Comparison of ENCODE assay signal across 19 cellular contexts in the genomic region with DNA sequence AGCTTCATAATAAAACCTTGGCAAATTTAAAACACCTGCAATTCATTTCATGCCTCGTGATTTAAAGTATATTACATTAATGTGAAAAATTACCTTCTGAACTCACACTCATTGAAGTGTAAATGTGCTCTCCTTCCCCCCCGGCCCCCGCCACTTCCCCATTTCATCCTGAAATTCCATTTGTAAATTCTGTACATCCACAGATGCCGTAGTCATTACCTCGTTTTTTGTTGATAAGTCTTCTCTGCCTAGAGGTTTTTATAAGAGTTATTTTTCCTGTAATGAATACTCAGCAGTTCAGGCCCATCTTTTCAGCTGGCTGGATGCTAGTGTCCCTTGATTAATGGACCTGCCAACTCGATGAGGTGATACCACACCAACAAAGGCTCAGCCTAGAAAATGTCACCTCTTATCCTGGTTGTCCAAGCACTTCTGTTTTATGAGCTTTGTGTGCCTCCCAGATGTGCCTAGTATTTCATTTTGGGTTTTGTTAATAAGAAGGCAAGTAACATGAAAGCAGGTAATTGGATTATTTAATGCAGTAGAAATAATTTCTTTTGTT.
DNase-seq lines count a peak whose midpoint lies in the region; ATAC-seq and TF ChIP-seq lines count a peak whose summit lies in the region.
"Had no signal": no experiment of that assay in that cellular context is flagged by ENCODE, and none has a peak within 500 bp of the region (broad histone marks: within the 10 kb centered on the region; RNA-seq: fewer than 3 reads in every experiment).

No MANE protein-coding gene starts in this region.

- no peak overlapping the region for H3K4me3 Mint-ChIP-seq in mesothelial cell of epicardium
- H3K4me3 Mint-ChIP-seq: activated T-cell treated with anti-CD3 and anti-CD28 coated beads, Interleukin-2, amount 50 U/mL, for 4 hours; memory B cell; natural killer cell had no signal

- H3K9me3 Mint-ChIP-seq in mesothelial cell of epicardium, result no peaks in the 10 kb centered on the region
- H3K9me3 Mint-ChIP-seq: activated T-cell treated with anti-CD3 and anti-CD28 coated beads, Interleukin-2, amount 50 U/mL, for 4 hours; memory B cell; natural killer cell had no signal

- DNase-seq in EL (peak; percentile 32), NCI-H187 (lab: John Stamatoyannopoulos, UW) (peak; percentile 16 to 20), RWPE1 (ENCODE audit: low spot score) (no peak), mesothelial cell of epicardium (ENCODE audit: low spot score in 2 of 2, unreplicated experiment in 2 of 2) (no peak), upper lobe of right lung (no peak)
- DNase-seq: activated CD4-positive, alpha-beta T cell treated with anti-CD3 and anti-CD28 coated beads, Interleukin-2, amount 50 U/mL, for 4 hours; activated T-cell treated with anti-CD3 and anti-CD28 coated beads, Interleukin-2, amount 50 U/mL, for 4 hours; dermis blood vessel endothelial cell; islet precursor cell; MV-4-11; natural killer cell; posterior cingulate gyrus; small intestine; SW 1271 had no signal

- H3K4me3 ChIP-seq in upper lobe of right lung, result no peak overlapping the region
- H3K4me3 ChIP-seq: breast epithelium had no signal

- peaks cover 28% of the 10 kb centered on the region for H3K4me1 Mint-ChIP-seq in mesothelial cell of epicardium
- H3K4me1 Mint-ChIP-seq: memory B cell, natural killer cell had no signal

- intact Hi-C loops in upper lobe of right lung (cut with DNase I), result no loop called here

- CTCF ChIA-PET in RWPE1 (lab: Yijun Ruan, JAX), result no interaction called here

- no peaks in the 10 kb centered on the region for H3K36me3 Mint-ChIP-seq in mesothelial cell of epicardium
- H3K36me3 Mint-ChIP-seq: memory B cell, natural killer cell had no signal

- TF ChIP-seq CTCF in RWPE1 (conservative IDR thresholded peaks at IDR 0.05; ENCODE audit: low read depth) (no peak), mesothelial cell of epicardium (IDR thresholded peaks at IDR 0.05; ENCODE audit: unreplicated experiment) (no peak), upper lobe of right lung (IDR thresholded peaks at IDR 0.05) (no peak)

- no peaks in the 10 kb centered on the region for H3K36me3 ChIP-seq in upper lobe of right lung
- H3K36me3 ChIP-seq: breast epithelium had no signal

- no peaks in the 10 kb centered on the region for H3K9me3 ChIP-seq in upper lobe of right lung
- H3K9me3 ChIP-seq: breast epithelium had no signal

- peak overlapping the region; percentile 82 for H3K27ac ChIP-seq in RWPE1
- H3K27ac ChIP-seq in upper lobe of right lung, result no peak overlapping the region
- H3K27ac ChIP-seq: breast epithelium had no signal

- peaks cover 2% of the 10 kb centered on the region for H3K27me3 Mint-ChIP-seq in mesothelial cell of epicardium (ENCODE audit: low read depth)

- no peaks in the 10 kb centered on the region for H3K27me3 ChIP-seq in upper lobe of right lung
- H3K27me3 ChIP-seq: breast epithelium had no signal

- H3K27ac Mint-ChIP-seq in mesothelial cell of epicardium, result peak overlapping the region; percentile 41
- H3K27ac Mint-ChIP-seq: memory B cell, natural killer cell had no signal

- ATAC-seq in HG03045 (IDR thresholded peaks at IDR 0.05; ENCODE audit: unreplicated experiment) (no peak), upper lobe of right lung (no peak), GM21825 (IDR thresholded peaks at IDR 0.05; ENCODE audit: unreplicated experiment) (no peak)
- ATAC-seq: activated T-cell treated with anti-CD3 and anti-CD28 coated beads, Interleukin-2, amount 50 U/mL, for 4 hours; natural killer cell; Panc1 had no signal

- H3K4me1 ChIP-seq in upper lobe of right lung, result no peaks in the 10 kb centered on the region
- H3K4me1 ChIP-seq: breast epithelium had no signal

- POLR2A ChIA-PET in RWPE1 (lab: Yijun Ruan, JAX; ENCODE audit: low non-redundant PET), result no interaction called here

Comparison
In these comparisons a context has a peak if more than half of its experiments do, and no peak if none do; other contexts are left out.
1. DNase-seq: peak in EL (single experiment) and NCI-H187 (2 of 2); none in RWPE1 (single experiment), mesothelial cell of epicardium (0 of 2) and upper lobe of right lung (single experiment).